33 cellular contexts compared by ENCODE assay signal in genomic region chr5:130799015-130799414, GRCh38.
"Had no signal": no experiment of that assay in that cellular context is flagged by ENCODE, and none has a peak within 500 bp of the region (broad histone marks: within the 10 kb centered on the region; RNA-seq: fewer than 3 reads in every experiment).

No MANE protein-coding gene starts in this region.

- H3K9me3 ChIP-seq: adrenal gland, ascending aorta, body of pancreas had no signal

- H3K4me3 ChIP-seq: adrenal gland, ascending aorta, body of pancreas, breast epithelium, cardiac muscle cell had no signal

- H3K27ac ChIP-seq: adrenal gland, ascending aorta, body of pancreas, brain microvascular endothelial cell, breast epithelium, cardiac muscle cell had no signal

- H3K4me1 ChIP-seq: adrenal gland, ascending aorta, body of pancreas, breast epithelium had no signal

- H3K36me3 ChIP-seq: adrenal gland, ascending aorta, brain microvascular endothelial cell, breast epithelium, cardiac muscle cell had no signal

- ATAC-seq: activated naive CD4-positive, alpha-beta T cell treated with anti-CD3 and anti-CD28 coated beads, Interleukin-2, amount 50 U/mL, for 72 hours; activated naive CD8-positive, alpha-beta T cell treated with anti-CD3 and anti-CD28 coated beads, Interleukin-2, amount 50 U/mL, for 24 hours; activated T-cell treated with anti-CD3 and anti-CD28 coated beads, Interleukin-2, amount 50 U/mL, for 4 hours; activated T-cell treated with anti-CD3 and anti-CD28 coated beads, Interleukin-2, amount 50 U/mL, for 72 hours; activated T-helper 17 cell treated with anti-CD3 and anti-CD28 coated beads, Interleukin-2, amount 50 U/mL, for 72 hours; body of pancreas had no signal

- FAIRE-seq: astrocyte, bronchial epithelial cell had no signal

- DNase-seq: activated effector memory CD4-positive, alpha-beta T cell treated with anti-CD3 and anti-CD28 coated beads, Interleukin-2, amount 50 U/mL, for 16 hours; activated effector memory CD4-positive, alpha-beta T cell treated with Interleukin-2 at 50 U/mL for 16 hours; activated gamma-delta T cell; activated gamma-delta T cell treated with Interleukin-2 at 50 U/mL for 16 hours; activated naive CD4-positive, alpha-beta T cell; activated naive CD4-positive, alpha-beta T cell treated with anti-CD3 and anti-CD28 coated beads for 36 hours; activated naive CD4-positive, alpha-beta T cell treated with anti-CD3 and anti-CD28 coated beads, Interleukin-2, amount 10 ng/mL, durations not matched to agents 7 days and 5 days; activated naive CD4-positive, alpha-beta T cell treated with anti-CD3 and anti-CD28 coated beads, Interleukin-2, amount 50 U/mL, for 16 hours; activated naive CD4-positive, alpha-beta T cell treated with Interleukin-2 at 50 U/mL for 16 hours; activated naive CD8-positive, alpha-beta T cell treated with anti-CD3 and anti-CD28 coated beads for 36 hours; activated naive CD8-positive, alpha-beta T cell treated with anti-CD3 and anti-CD28 coated beads, Interleukin-2, amount 10 ng/mL, durations not matched to agents 7 days and 5 days; activated naive CD8-positive, alpha-beta T cell treated with anti-CD3 and anti-CD28 coated beads, Interleukin-2, amount 50 U/mL, for 24 hours; activated T-cell treated with anti-CD3 and anti-CD28 coated beads, Interleukin-2, amount 50 U/mL, for 24 hours; activated T-cell treated with anti-CD3 and anti-CD28 coated beads, Interleukin-2, amount 50 U/mL, for 4 hours; activated T-cell treated with anti-CD3 and anti-CD28 coated beads, Interleukin-2, amount 50 U/mL, for 48 hours; activated T-cell treated with anti-CD3 and anti-CD28 coated beads, Interleukin-2, amount 50 U/mL, for 72 hours; adrenal gland; amniotic stem cell; amygdala; anterior cingulate cortex; aorta; body of pancreas; brain microvascular endothelial cell; caudate nucleus; central memory CD4-positive, alpha-beta T cell; cerebellar nuclear complex had no signal

- H3K27me3 ChIP-seq: adrenal gland, ascending aorta, body of pancreas, brain microvascular endothelial cell, breast epithelium, cardiac muscle cell had no signal
